Comparison of ENCODE assay signal across 14 cellular contexts in the genomic region with DNA sequence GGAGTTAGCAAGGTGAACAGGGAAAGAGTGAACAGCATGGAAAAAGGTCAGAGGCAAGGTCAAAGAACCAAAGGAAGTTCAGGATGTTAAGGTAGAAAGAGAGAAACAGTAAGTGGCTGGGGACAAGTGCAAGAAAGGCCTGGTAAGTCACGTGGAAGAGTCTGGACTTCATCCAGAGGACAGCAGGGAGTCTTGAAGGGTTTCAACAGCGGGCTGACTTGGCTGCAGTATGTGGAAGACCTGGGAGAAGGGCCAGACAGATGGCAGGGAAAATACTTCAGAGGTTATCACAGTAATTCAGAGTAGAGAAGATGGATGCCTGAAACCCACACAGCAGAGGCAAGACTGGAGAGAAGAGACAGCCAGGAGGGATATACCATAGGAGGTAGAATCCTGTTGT. TPM values are rescaled to one million over a fixed set of nuclear protein-coding genes. Genes with fewer than 3 reads are reported as not detected.
A peak's percentile ranks its signal among the peaks of the same experiment; 100 is the strongest.
DNase-seq lines count a peak whose midpoint lies in the region; ATAC-seq and TF ChIP-seq lines count a peak whose summit lies in the region.
"Had no signal": no experiment of that assay in that cellular context is flagged by ENCODE, and none has a peak within 500 bp of the region (broad histone marks: within the 10 kb centered on the region; RNA-seq: fewer than 3 reads in every experiment).

No MANE protein-coding gene starts in this region.

- H3K9me3 ChIP-seq in left lung (no peaks in the 10 kb centered on the region), HAP-1 (no peaks in the 10 kb centered on the region)

- ATAC-seq in left lung, result peak; percentile 35
- ATAC-seq: mucosa of descending colon had no signal

- DNase-seq in Ammon's horn (ENCODE audit: low spot score) (peak; percentile 7), astrocyte of the cerebellum (ENCODE audit: low read depth) (peak; percentile 73), left lung (no peak), GDM1 (lab: John Stamatoyannopoulos, UW) (no peak), LoVo (ENCODE audit: low spot score) (no peak), HAP-1 (ENCODE audit: low spot score in 2 of 2) (no peak)
- no peak for DNase-seq in stimulated activated CD4-positive, alpha-beta T cell treated with anti-CD3 and anti-CD28 coated beads, Interleukin-4, amount 100 ng/mL, for 24 hours
- DNase-seq: DND-41; effector CD8-positive, alpha-beta T cell; islet precursor cell; mucosa of descending colon; stimulated activated CD4-positive, alpha-beta T cell treated with anti-CD3 and anti-CD28 coated beads, Interleukin-2, amount 100 ng/mL, for 24 hours had no signal

- H3K27me3 ChIP-seq in left lung (no peaks in the 10 kb centered on the region), HAP-1 (ENCODE audit: low read depth) (no peaks in the 10 kb centered on the region)
- H3K27me3 ChIP-seq: BLaER1 had no signal

- no peaks in the 10 kb centered on the region for H3K4me1 ChIP-seq in left lung
- no peaks in the 10 kb centered on the region for H3K4me1 ChIP-seq in HAP-1
- H3K4me1 ChIP-seq: BLaER1 had no signal

- TF ChIP-seq EP300 in Ishikawa (IDR thresholded peaks at IDR 0.05; ENCODE audit: borderline replicate concordance), result no peak

- H3K4me3 ChIP-seq in astrocyte of the cerebellum (ENCODE audit: low read depth, low read length) (no peak overlapping the region), left lung (no peak overlapping the region), HAP-1 (no peak overlapping the region)
- H3K4me3 ChIP-seq: BLaER1, mucosa of descending colon had no signal

- intact Hi-C loops in left lung (cut with DNase I), result no loop called here

- no peak for TF ChIP-seq RAD21 in Ishikawa (IDR thresholded peaks at IDR 0.05; ENCODE audit: low read depth)

- H3K36me3 ChIP-seq in left lung (no peaks in the 10 kb centered on the region), HAP-1 (replicated peaks) (peaks cover 44% of the 10 kb centered on the region)

- no peak for TF ChIP-seq CTCF in astrocyte of the cerebellum (IDR thresholded peaks at IDR 0.05; ENCODE audit: low read depth, low read length, missing control alignments)
- TF ChIP-seq CTCF in left lung (IDR thresholded peaks at IDR 0.05), result no peak

- H3K27ac ChIP-seq in left lung, result no peak overlapping the region
- H3K27ac ChIP-seq: BLaER1 had no signal

- in situ Hi-C loops in astrocyte of the cerebellum (cut with HindIII; ENCODE audit: low sequenced_read_pairs) (no loop called here), HAP-1 (cut with MboI; ENCODE audit: low sequenced_read_pairs) (no loop called here)

TF ChIP-seq in Ishikawa, 13 proteins besides CTCF, POLR2A, EP300 and RAD21:
- TF ChIP-seq ZBTB7A (IDR thresholded peaks at IDR 0.05; ENCODE audit: low read depth) (no peak), TCF12 (IDR thresholded peaks at IDR 0.05; ENCODE audit: low read depth) (no peak), YY1 (IDR thresholded peaks at IDR 0.05; ENCODE audit: low read depth) (no peak), EGR1 (IDR thresholded peaks at IDR 0.05) (no peak), CREB1 (IDR thresholded peaks at IDR 0.05; ENCODE audit: low read depth) (no peak), TAF1 (IDR thresholded peaks at IDR 0.05; ENCODE audit: low read depth) (no peak), TEAD4 (IDR thresholded peaks at IDR 0.05) (no peak), CEBPB (IDR thresholded peaks at IDR 0.05) (no peak), FOXM1 (IDR thresholded peaks at IDR 0.05; ENCODE audit: borderline replicate concordance, low read depth) (no peak), NFIC (IDR thresholded peaks at IDR 0.05) (0 out of 2 replicates have a peak, but pooled peaks have one; percentile 34)
- TF ChIP-seq, protein P1, sequence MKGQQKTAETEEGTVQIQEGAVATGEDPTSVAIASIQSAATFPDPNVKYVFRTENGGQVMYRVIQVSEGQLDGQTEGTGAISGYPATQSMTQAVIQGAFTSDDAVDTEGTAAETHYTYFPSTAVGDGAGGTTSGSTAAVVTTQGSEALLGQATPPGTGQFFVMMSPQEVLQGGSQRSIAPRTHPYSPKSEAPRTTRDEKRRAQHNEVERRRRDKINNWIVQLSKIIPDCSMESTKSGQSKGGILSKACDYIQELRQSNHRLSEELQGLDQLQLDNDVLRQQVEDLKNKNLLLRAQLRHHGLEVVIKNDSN (IDR thresholded peaks at IDR 0.05), result peak; percentile 76
- TF ChIP-seq, protein P2, sequence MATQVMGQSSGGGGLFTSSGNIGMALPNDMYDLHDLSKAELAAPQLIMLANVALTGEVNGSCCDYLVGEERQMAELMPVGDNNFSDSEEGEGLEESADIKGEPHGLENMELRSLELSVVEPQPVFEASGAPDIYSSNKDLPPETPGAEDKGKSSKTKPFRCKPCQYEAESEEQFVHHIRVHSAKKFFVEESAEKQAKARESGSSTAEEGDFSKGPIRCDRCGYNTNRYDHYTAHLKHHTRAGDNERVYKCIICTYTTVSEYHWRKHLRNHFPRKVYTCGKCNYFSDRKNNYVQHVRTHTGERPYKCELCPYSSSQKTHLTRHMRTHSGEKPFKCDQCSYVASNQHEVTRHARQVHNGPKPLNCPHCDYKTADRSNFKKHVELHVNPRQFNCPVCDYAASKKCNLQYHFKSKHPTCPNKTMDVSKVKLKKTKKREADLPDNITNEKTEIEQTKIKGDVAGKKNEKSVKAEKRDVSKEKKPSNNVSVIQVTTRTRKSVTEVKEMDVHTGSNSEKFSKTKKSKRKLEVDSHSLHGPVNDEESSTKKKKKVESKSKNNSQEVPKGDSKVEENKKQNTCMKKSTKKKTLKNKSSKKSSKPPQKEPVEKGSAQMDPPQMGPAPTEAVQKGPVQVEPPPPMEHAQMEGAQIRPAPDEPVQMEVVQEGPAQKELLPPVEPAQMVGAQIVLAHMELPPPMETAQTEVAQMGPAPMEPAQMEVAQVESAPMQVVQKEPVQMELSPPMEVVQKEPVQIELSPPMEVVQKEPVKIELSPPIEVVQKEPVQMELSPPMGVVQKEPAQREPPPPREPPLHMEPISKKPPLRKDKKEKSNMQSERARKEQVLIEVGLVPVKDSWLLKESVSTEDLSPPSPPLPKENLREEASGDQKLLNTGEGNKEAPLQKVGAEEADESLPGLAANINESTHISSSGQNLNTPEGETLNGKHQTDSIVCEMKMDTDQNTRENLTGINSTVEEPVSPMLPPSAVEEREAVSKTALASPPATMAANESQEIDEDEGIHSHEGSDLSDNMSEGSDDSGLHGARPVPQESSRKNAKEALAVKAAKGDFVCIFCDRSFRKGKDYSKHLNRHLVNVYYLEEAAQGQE (IDR thresholded peaks at IDR 0.05; ENCODE audit: low read depth), result no peak
- TF ChIP-seq, protein P3, sequence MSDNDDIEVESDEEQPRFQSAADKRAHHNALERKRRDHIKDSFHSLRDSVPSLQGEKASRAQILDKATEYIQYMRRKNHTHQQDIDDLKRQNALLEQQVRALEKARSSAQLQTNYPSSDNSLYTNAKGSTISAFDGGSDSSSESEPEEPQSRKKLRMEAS (IDR thresholded peaks at IDR 0.05), result no peak
TF ChIP-seq in Ishikawa: peak in this region for 2.

RNA-seq across cellular contexts. Expression of a gene that starts 34.0 kb away (rescaled TPM):
- total RNA-seq in left lung, result 10 to 100 TPM in 1 of 2 donors, 1 to 10 TPM in 1; 7.0 to 21.5 TPM

Comparison
In these comparisons a context has a peak if more than half of its experiments do, and no peak if none do; other contexts are left out.
1. DNase-seq: peak in Ammon's horn (single experiment) and astrocyte of the cerebellum (single experiment); none in left lung (0 of 2), stimulated activated CD4-positive, alpha-beta T cell treated with anti-CD3 and anti-CD28 coated beads, Interleukin-4, amount 100 ng/mL, for 24 hours (single experiment), GDM1 (single experiment), LoVo (single experiment) and HAP-1 (0 of 2).